In the genomic region with DNA sequence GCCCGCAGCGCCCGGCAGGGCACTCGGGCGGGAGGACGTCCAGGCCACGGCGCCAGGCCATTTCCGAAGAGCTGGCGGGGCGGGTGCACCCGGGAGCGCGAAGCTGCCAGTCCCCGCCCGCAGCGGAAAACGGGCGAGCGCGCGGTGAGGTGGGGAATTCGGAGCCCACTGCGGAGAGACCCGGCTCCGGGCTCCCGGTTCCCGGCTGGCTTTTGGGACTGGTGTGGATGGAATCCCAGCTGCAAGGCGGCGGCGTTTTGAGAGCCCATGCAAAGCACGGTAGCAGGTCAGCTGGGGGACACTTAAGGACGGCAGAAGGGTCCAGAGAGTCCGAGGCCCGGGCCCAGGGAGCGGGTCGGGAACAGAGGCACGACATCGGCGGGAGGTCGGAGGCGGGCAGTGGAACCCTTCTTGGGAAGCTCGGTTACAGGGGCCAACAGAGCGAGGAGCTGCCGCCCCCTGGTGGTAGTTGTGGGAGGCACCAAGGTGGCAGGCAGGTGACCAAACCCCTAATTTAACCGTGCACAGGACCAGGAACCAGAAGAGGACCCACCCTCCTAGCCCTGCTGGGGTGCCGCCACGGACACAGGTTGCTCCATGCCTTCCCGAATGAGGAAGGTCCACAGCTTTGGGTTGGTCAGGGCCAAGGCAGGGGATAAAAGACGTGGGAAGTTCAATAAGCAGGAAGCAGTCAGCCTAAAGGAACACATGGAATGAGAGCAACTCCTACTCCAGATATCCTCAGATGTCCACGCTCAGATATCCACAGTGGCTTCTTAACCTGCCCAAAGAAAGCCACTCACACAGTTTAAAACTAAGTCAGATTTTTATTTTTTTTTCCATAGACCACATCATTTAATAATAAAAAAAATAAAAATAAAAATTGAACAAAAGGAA, we compare ENCODE assay signal across 8 cellular contexts. TPM values are rescaled to one million over a fixed set of nuclear protein-coding genes. Genes with fewer than 3 reads are reported as not detected.
DNase-seq lines count a peak whose midpoint lies in the region; ATAC-seq and TF ChIP-seq lines count a peak whose summit lies in the region.

No MANE protein-coding gene starts in this region.

- peak overlapping the region; percentile 93 to 100 (median 99) for H3K4me2 ChIP-seq in BLaER1 treated with 17β-estradiol and CSF1 and Interleukin-3, amounts not matched to agents 10 nM and 100 nM

- H3K4me3 Mint-ChIP-seq in IgD-negative memory B cell, result peak overlapping the region; percentile 78 to 96 (median 91)
- H3K4me3 Mint-ChIP-seq in nephron progenitor cell, result peak overlapping the region; percentile 86

- H3K4me1 Mint-ChIP-seq in IgD-negative memory B cell (peaks cover 5 to 13% (median 8%) of the 10 kb centered on the region in 3 donors), nephron progenitor cell (peaks cover 67% of the 10 kb centered on the region)

- H3K27me3 ChIP-seq in BLaER1 treated with 17β-estradiol and CSF1 and Interleukin-3, amounts not matched to agents 10 nM and 100 nM, result peaks cover 3 to 11% (median 8%) of the 10 kb centered on the region in 11 experiments; a peak in 15 of 22 replicates

- peak; percentile 69 for ATAC-seq in GM21447 (IDR thresholded peaks at IDR 0.05; ENCODE audit: unreplicated experiment)

- H3K9me3 ChIP-seq in BLaER1 treated with 17β-estradiol and CSF1 and Interleukin-3, amounts not matched to agents 10 nM and 100 nM (replicated peaks in 1 of 11), result no peaks in the 10 kb centered on the region

- DNase-seq in activated T-cell treated with anti-CD3 and anti-CD28 coated beads for 24 hours (ENCODE audit: low read depth) (peak; percentile 79), fibroblast of mammary gland (ENCODE audit: low read depth) (peak; percentile 81), nephron progenitor cell (peak; percentile 95), stromal cell of bone marrow (ENCODE audit: low read depth) (peak; percentile 61), SKM-1 treated with dmso at 0.1 percent for 144 hours (lab: John Stamatoyannopoulos, UW; ENCODE audit: unreplicated experiment) (no peak)

- peaks cover 5% of the 10 kb centered on the region for H3K27me3 Mint-ChIP-seq in IgD-negative memory B cell
- H3K27me3 Mint-ChIP-seq in nephron progenitor cell (ENCODE audit: low read depth, poor library complexity), result no peaks in the 10 kb centered on the region

- H3K9me3 Mint-ChIP-seq in IgD-negative memory B cell, result no peaks in the 10 kb centered on the region
- no peaks in the 10 kb centered on the region for H3K9me3 Mint-ChIP-seq in nephron progenitor cell

- H3K4me1 ChIP-seq in BLaER1 treated with 17β-estradiol and CSF1 and Interleukin-3, amounts not matched to agents 10 nM and 100 nM, result peaks cover 14 to 66% (median 45%) of the 10 kb centered on the region in 10 experiments; a peak in 19 of 20 replicates

- peak overlapping the region; percentile 65 to 78 (median 72) for H3K4me3 ChIP-seq in BLaER1 treated with 17β-estradiol and CSF1 and Interleukin-3, amounts not matched to agents 10 nM and 100 nM
- H3K4me3 ChIP-seq in fibroblast of mammary gland (ENCODE audit: control insufficient read depth, low read depth, low read length), result peak overlapping the region; percentile 50

- TF ChIP-seq CTCF in fibroblast of mammary gland (conservative IDR thresholded peaks at IDR 0.05; ENCODE audit: control insufficient read depth, insufficient read depth, low read depth, low read length) (peak; percentile 84), nephron progenitor cell (IDR thresholded peaks at IDR 0.05) (peak; percentile 91)

- peak overlapping the region in 2 of 3 donors; percentile 69 to 83 for H3K27ac Mint-ChIP-seq in IgD-negative memory B cell
- H3K27ac Mint-ChIP-seq in nephron progenitor cell, result peak overlapping the region; percentile 90

- peaks cover 40 to 49% (median 44%) of the 10 kb centered on the region in 11 experiments for H3K36me3 ChIP-seq in BLaER1 treated with 17β-estradiol and CSF1 and Interleukin-3, amounts not matched to agents 10 nM and 100 nM

- peak overlapping the region in 9 of 11 experiments; percentile 11 to 66 (median 59); a peak in 17 of 22 replicates for H3K27ac ChIP-seq in BLaER1 treated with 17β-estradiol and CSF1 and Interleukin-3, amounts not matched to agents 10 nM and 100 nM

- peak overlapping the region; percentile 64 to 82 (median 75) for H3K9ac ChIP-seq in BLaER1 treated with 17β-estradiol and CSF1 and Interleukin-3, amounts not matched to agents 10 nM and 100 nM

- H3K36me3 Mint-ChIP-seq in IgD-negative memory B cell, result peaks cover 5% of the 10 kb centered on the region
- H3K36me3 Mint-ChIP-seq in nephron progenitor cell (ENCODE audit: low read depth), result peaks cover 47% of the 10 kb centered on the region

- peaks cover 38 to 77% (median 49%) of the 10 kb centered on the region in 11 experiments; a peak in 21 of 22 replicates for H4K20me1 ChIP-seq in BLaER1 treated with 17β-estradiol and CSF1 and Interleukin-3, amounts not matched to agents 10 nM and 100 nM

RNA-seq across cellular contexts. Expression of gene CDH24, which starts 0.7 kb away (rescaled TPM):
- 0.09 TPM for polyA plus RNA-seq in IgD-negative memory B cell

RNA-seq across cellular contexts. Expression of gene PSMB11, which starts 16.0 kb away (rescaled TPM):
- polyA plus RNA-seq in IgD-negative memory B cell, result not detected

RNA-seq across cellular contexts. Expression of gene PSMB5, which starts 23.3 kb away (rescaled TPM):
- polyA plus RNA-seq in IgD-negative memory B cell, result 28.0 TPM

RNA-seq across cellular contexts. Expression of gene ACIN1, which starts 36.9 kb away (rescaled TPM):
- 18.8 TPM for polyA plus RNA-seq in IgD-negative memory B cell

RNA-seq across cellular contexts. Expression of gene C14orf119, which starts 37.3 kb away (rescaled TPM):
- 68.7 TPM for polyA plus RNA-seq in IgD-negative memory B cell
